26 cellular contexts compared by ENCODE assay signal in genomic region chrX:13697976-13698375, GRCh38. TPM values are rescaled to one million over a fixed set of nuclear protein-coding genes. Genes with fewer than 3 reads are reported as not detected.
DNase-seq lines count a peak whose midpoint lies in the region; ATAC-seq and TF ChIP-seq lines count a peak whose summit lies in the region.
"Had no signal": no experiment of that assay in that cellular context is flagged by ENCODE, and none has a peak within 500 bp of the region (broad histone marks: within the 10 kb centered on the region; RNA-seq: fewer than 3 reads in every experiment).

No MANE protein-coding gene starts in this region.

- CTCF ChIA-PET in CD8-positive, alpha-beta T cell (lab: Charles Lee) = interaction anchor here (1.0 kb wide), 1 partner anchor 43 kb away, joined by 4 read pairs; no protein-coding TSS in a partner anchor

- TF ChIP-seq CTCF in CD8-positive, alpha-beta T cell (IDR thresholded peaks at IDR 0.05) = no peak
- TF ChIP-seq CTCF in GM23338 (conservative IDR thresholded peaks at IDR 0.05; ENCODE audit: low read depth in 2 of 2) (no peak), natural killer cell (IDR thresholded peaks at IDR 0.05) (no peak), mucosa of descending colon (IDR thresholded peaks at IDR 0.05) (no peak), WERI-Rb-1 (IDR thresholded peaks at IDR 0.05; ENCODE audit: low read depth, low read length) (no peak)

- no peak overlapping the region for H2AFZ ChIP-seq in GM23338

- peaks cover 81% of the 10 kb centered on the region for H3K4me1 Mint-ChIP-seq in CD8-positive, alpha-beta T cell (ENCODE audit: low read depth)
- peaks cover 56% of the 10 kb centered on the region for H3K4me1 Mint-ChIP-seq in GM23338
- H3K4me1 Mint-ChIP-seq in natural killer cell = peaks cover 70% of the 10 kb centered on the region in 2 donors

- H3K9me2 ChIP-seq in GM23338 (ENCODE audit: insufficient read depth) = no peaks in the 10 kb centered on the region

- no peaks in the 10 kb centered on the region for H3K9me3 ChIP-seq in CD8-positive, alpha-beta T cell (ENCODE audit: low read length)
- no peaks in the 10 kb centered on the region for H3K9me3 ChIP-seq in mucosa of descending colon
- H3K9me3 ChIP-seq in WERI-Rb-1 (ENCODE audit: severe bottlenecking) = no peaks in the 10 kb centered on the region
- H3K9me3 ChIP-seq: gastrocnemius medialis, suprapubic skin, vagina had no signal

- POLR2A ChIA-PET in CD8-positive, alpha-beta T cell (lab: Charles Lee) = interaction anchor here (1.3 kb wide), 1 partner anchor 9 kb away, joined by 6 read pairs; the partner anchor contains the start of gene RAB9A

- no peak for ATAC-seq in CD8-positive, alpha-beta T cell
- ATAC-seq in GM23338 (no peak), natural killer cell (no peak), mucosa of descending colon (no peak)
- ATAC-seq: gastrocnemius medialis, Right ventricle myocardium inferior had no signal

- no peak for DNase-seq in CD8-positive, alpha-beta T cell
- DNase-seq in GM23338 (ENCODE audit: low spot score) = no peak
- DNase-seq in RPMI8226 = peak; percentile 16
- DNase-seq in natural killer cell = no peak
- DNase-seq in NCI-H226 = no peak
- DNase-seq in mucosa of descending colon = no peak
- DNase-seq in WERI-Rb-1 = no peak
- no peak for DNase-seq in NCI-H345 treated with DMSO at 0.1 percent for 48 hours (lab: John Stamatoyannopoulos, UW; ENCODE audit: unreplicated experiment)
- DNase-seq: activated CD4-positive, alpha-beta T cell treated with anti-CD3 and anti-CD28 coated beads, Interleukin-2, amount 10 ng/mL, durations not matched to agents 24 days and 14 days; activated CD8-positive, alpha-beta memory T cell treated with anti-CD3 and anti-CD28 coated beads, Interleukin-2, amount 50 U/mL, for 48 hours; activated gamma-delta T cell; DMS79; dorsolateral prefrontal cortex; gastrocnemius medialis; left colon; NCI-H1092; NCI-H2029 treated with DMSO at 0.1 percent for 48 hours; NCI-H510A treated with DMSO at 0.1 percent for 48 hours; occipital lobe; retina; stimulated activated CD4-positive, alpha-beta T cell treated with anti-CD3 and anti-CD28 coated beads, Interleukin-12 subunit alpha, Interleukin-12 subunit beta, amount 100 ng/mL, for 4 hours; stimulated activated CD8-positive, alpha-beta memory T cell treated with anti-CD3 and anti-CD28 coated beads, Interleukin-4, amount 100 ng/mL, for 48 hours had no signal

- no peak overlapping the region for H3K27ac ChIP-seq in CD8-positive, alpha-beta T cell (ENCODE audit: low read depth, low read length)
- H3K27ac ChIP-seq in GM23338 (ENCODE audit: low read depth) (no peak overlapping the region), WERI-Rb-1 (no peak overlapping the region)
- H3K27ac ChIP-seq: cardiac muscle cell, dorsolateral prefrontal cortex, gastrocnemius medialis, suprapubic skin, vagina had no signal

- peaks cover 18% of the 10 kb centered on the region for H3K36me3 Mint-ChIP-seq in CD8-positive, alpha-beta T cell
- H3K36me3 Mint-ChIP-seq in GM23338 (ENCODE audit: low read depth) (no peaks in the 10 kb centered on the region; the same call in 2 of the 3 replicates), natural killer cell (no peaks in the 10 kb centered on the region)

- H3K79me2 ChIP-seq in GM23338 (replicated peaks; ENCODE audit: insufficient read depth) = peaks cover 98% of the 10 kb centered on the region

- no peak overlapping the region for H3K4me3 ChIP-seq in CD8-positive, alpha-beta T cell (ENCODE audit: low read depth, low read length)
- H3K4me3 ChIP-seq in GM23338 = no peak overlapping the region
- no peak overlapping the region for H3K4me3 ChIP-seq in mucosa of descending colon
- H3K4me3 ChIP-seq in WERI-Rb-1 (ENCODE audit: low read depth, low read length) = no peak overlapping the region
- H3K4me3 ChIP-seq: cardiac muscle cell, dorsolateral prefrontal cortex, gastrocnemius medialis, suprapubic skin, vagina had no signal

- no peak overlapping the region for H3K4me3 Mint-ChIP-seq in CD8-positive, alpha-beta T cell
- no peak overlapping the region for H3K4me3 Mint-ChIP-seq in GM23338
- H3K4me3 Mint-ChIP-seq in natural killer cell = peak overlapping the region; percentile 18
- H3K4me3 Mint-ChIP-seq: activated CD4-positive, alpha-beta T cell treated with anti-CD3 and anti-CD28 coated beads, Interleukin-2, amount 10 ng/mL, durations not matched to agents 24 days and 14 days had no signal

- H3K36me3 ChIP-seq in CD8-positive, alpha-beta T cell (ENCODE audit: insufficient read depth, low read length) = no peaks in the 10 kb centered on the region
- H3K36me3 ChIP-seq in GM23338 (ENCODE audit: insufficient read depth) (no peaks in the 10 kb centered on the region), mucosa of descending colon (ENCODE audit: low read depth) (no peaks in the 10 kb centered on the region), WERI-Rb-1 (no peaks in the 10 kb centered on the region; the same call in 1 of the 2 replicates)
- H3K36me3 ChIP-seq: cardiac muscle cell, gastrocnemius medialis, suprapubic skin, vagina had no signal

- H3K27ac Mint-ChIP-seq in CD8-positive, alpha-beta T cell = peak overlapping the region; percentile 22
- H3K27ac Mint-ChIP-seq in GM23338 = no peak overlapping the region
- peak overlapping the region; percentile 71 to 88 for H3K27ac Mint-ChIP-seq in natural killer cell
- H3K27ac Mint-ChIP-seq: activated CD4-positive, alpha-beta T cell treated with anti-CD3 and anti-CD28 coated beads, Interleukin-2, amount 10 ng/mL, durations not matched to agents 24 days and 14 days had no signal

- no peaks in the 10 kb centered on the region for H3F3A ChIP-seq in GM23338 (replicated peaks; ENCODE audit: low read depth)

- H3K4me1 ChIP-seq in CD8-positive, alpha-beta T cell (ENCODE audit: insufficient read depth, low read length) = peaks cover 46% of the 10 kb centered on the region
- H3K4me1 ChIP-seq in GM23338 (ENCODE audit: insufficient read depth) = peaks cover 19% of the 10 kb centered on the region
- H3K4me1 ChIP-seq in mucosa of descending colon (ENCODE audit: low read depth) = peaks cover 15% of the 10 kb centered on the region

- H4K20me1 ChIP-seq in GM23338 (replicated peaks; ENCODE audit: insufficient read depth) = peaks cover 18% of the 10 kb centered on the region; the same call in 1 of the 2 replicates

- H3K9me3 Mint-ChIP-seq in CD8-positive, alpha-beta T cell = no peaks in the 10 kb centered on the region
- H3K9me3 Mint-ChIP-seq in GM23338 (no peaks in the 10 kb centered on the region), natural killer cell (no peaks in the 10 kb centered on the region)
- H3K9me3 Mint-ChIP-seq: activated CD4-positive, alpha-beta T cell treated with anti-CD3 and anti-CD28 coated beads, Interleukin-2, amount 10 ng/mL, durations not matched to agents 24 days and 14 days had no signal

- H3K27me3 ChIP-seq in CD8-positive, alpha-beta T cell (ENCODE audit: insufficient read depth, low read length) = no peaks in the 10 kb centered on the region
- H3K27me3 ChIP-seq in GM23338 (ENCODE audit: insufficient read depth) (no peaks in the 10 kb centered on the region), WERI-Rb-1 (ENCODE audit: insufficient read depth, low read depth, severe bottlenecking) (no peaks in the 10 kb centered on the region)
- H3K27me3 ChIP-seq: cardiac muscle cell, gastrocnemius medialis, suprapubic skin, vagina had no signal

- intact Hi-C loops in CD8-positive, alpha-beta T cell (cut with DNase I, micrococcal nuclease) = loop anchor here in 1 of 2 experiments (2.0 kb wide), 1 partner anchor 21 kb away; no protein-coding TSS in a partner anchor
- intact Hi-C loops in natural killer cell (cut with micrococcal nuclease) = loop anchor here (2.0 to 10.0 kb wide), 3 partner anchors 19 to 743 kb away; no protein-coding TSS in a partner anchor
- intact Hi-C loops in mucosa of descending colon (cut with DNase I, micrococcal nuclease) = no loop called here

- 0 out of 2 replicates have a peak overlapping the region, but pooled peaks have one; percentile 32 for H3K4me2 ChIP-seq in GM23338

- no peaks in the 10 kb centered on the region for H3K27me3 Mint-ChIP-seq in CD8-positive, alpha-beta T cell (ENCODE audit: low read depth)
- peaks cover 6% of the 10 kb centered on the region for H3K27me3 Mint-ChIP-seq in GM23338 (ENCODE audit: insufficient read depth, low read depth, poor library complexity)
- H3K27me3 Mint-ChIP-seq in natural killer cell (ENCODE audit: low read depth in 2 of 2) = no peaks in the 10 kb centered on the region
- H3K27me3 Mint-ChIP-seq: activated CD4-positive, alpha-beta T cell treated with anti-CD3 and anti-CD28 coated beads, Interleukin-2, amount 10 ng/mL, durations not matched to agents 24 days and 14 days had no signal

RNA-seq across cellular contexts. Expression of gene RAB9A, which starts 9.0 kb away (rescaled TPM):
- 10 to 100 TPM; 19.4 to 21.5 TPM for total RNA-seq in CD8-positive, alpha-beta T cell
- 36.8 and 45.1 TPM in 2 replicates for total RNA-seq in GM23338 (2014; rRNA removed; shearing (Covaris generic))
- polyA plus RNA-seq in GM23338 (2016; fragmentation: Nextera tagmentation; extraction: Ambion mirVana) = 42.5 and 43.3 TPM in 2 replicates
- total RNA-seq in natural killer cell (10 to 100 TPM; 27.0 to 36.9 (median 32.9) TPM), mucosa of descending colon (10 to 100 TPM; 38.1 to 49.5 (median 40.8) TPM)

RNA-seq across cellular contexts. Expression of gene TRAPPC2, which starts 36.4 kb away (rescaled TPM):
- 10 to 100 TPM; 20.5 to 24.6 TPM for total RNA-seq in CD8-positive, alpha-beta T cell
- 12.9 and 14.6 TPM in 2 replicates for total RNA-seq in GM23338 (2014; rRNA removed; shearing (Covaris generic))
- polyA plus RNA-seq in GM23338 (2016; fragmentation: Nextera tagmentation; extraction: Ambion mirVana) = 11.7 and 12.2 TPM in 2 replicates
- total RNA-seq in natural killer cell = 10 to 100 TPM; 24.2 to 63.3 (median 42.4) TPM
- 10 to 100 TPM; 13.1 to 20.4 (median 18.5) TPM for total RNA-seq in mucosa of descending colon

RNA-seq across cellular contexts. Expression of gene OFD1, which starts 36.6 kb away (rescaled TPM):
- total RNA-seq in CD8-positive, alpha-beta T cell = 10 to 100 TPM; 49.2 to 56.7 TPM
- 21.2 and 25.4 TPM in 2 replicates for total RNA-seq in GM23338 (2014; rRNA removed; shearing (Covaris generic))
- 34.1 and 55.0 TPM in 2 replicates for polyA plus RNA-seq in GM23338 (2016; fragmentation: Nextera tagmentation; extraction: Ambion mirVana)
- total RNA-seq in natural killer cell (10 to 100 TPM; 62.8 to 77.6 (median 74.9) TPM), mucosa of descending colon (10 to 100 TPM; 26.0 to 49.4 (median 32.6) TPM)

RNA-seq across cellular contexts. Expression of gene TCEANC, which starts 45.0 kb away (rescaled TPM):
- 1 to 10 TPM; 8.2 to 9.5 TPM for total RNA-seq in CD8-positive, alpha-beta T cell
- 2.5 and 5.5 TPM in 2 replicates for total RNA-seq in GM23338 (2014; rRNA removed; shearing (Covaris generic))
- polyA plus RNA-seq in GM23338 (2016; fragmentation: Nextera tagmentation; extraction: Ambion mirVana) = 0.89 and 1.2 TPM in 2 replicates
- total RNA-seq in natural killer cell (10 to 100 TPM; 11.2 to 17.8 (median 13.4) TPM), mucosa of descending colon (1 to 10 TPM; 4.0 to 5.3 (median 4.8) TPM)
